13 cellular contexts compared by ENCODE assay signal in the genomic region with DNA sequence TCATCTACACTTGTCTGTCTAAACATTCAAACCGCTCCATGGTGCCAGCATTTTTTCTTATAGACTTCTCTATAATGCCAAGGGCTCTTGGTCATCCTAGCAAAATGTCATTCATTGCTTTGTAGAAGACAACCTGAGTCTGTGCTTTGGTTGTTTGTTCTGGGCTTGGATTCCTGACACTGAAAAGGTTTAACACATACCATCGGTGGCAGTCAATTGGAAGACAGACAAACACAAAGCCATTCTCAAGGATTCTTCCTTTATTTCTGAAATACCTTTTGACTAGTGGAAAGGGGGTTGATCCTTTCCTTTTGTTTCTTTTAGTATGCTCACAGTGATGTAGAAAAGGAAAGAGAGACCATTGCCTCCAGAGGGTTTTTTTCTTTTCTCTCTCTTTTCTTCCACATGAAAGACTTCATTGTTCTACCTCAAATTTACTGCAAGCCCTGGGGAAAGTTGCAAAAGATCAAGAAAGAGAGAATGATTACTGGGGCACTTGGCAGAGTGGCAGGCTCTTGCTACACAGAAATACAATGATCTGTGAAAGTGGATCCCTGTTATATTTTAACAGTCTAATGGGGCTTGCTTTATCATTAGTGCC.
DNase-seq lines count a peak whose midpoint lies in the region; ATAC-seq, FAIRE-seq and TF ChIP-seq lines count a peak whose summit lies in the region.
"Had no signal": no experiment of that assay in that cellular context is flagged by ENCODE, and none has a peak within 500 bp of the region (broad histone marks: within the 10 kb centered on the region; RNA-seq: fewer than 3 reads in every experiment).

No MANE protein-coding gene starts in this region.

- WGBS in esophagus squamous epithelium, 2 donors: 73 to 82% methylated on average over 2 of the region's 2 CpGs

- H3K36me3 ChIP-seq in keratinocyte (ENCODE audit: control insufficient read depth in 2 of 2, extremely low read depth in 1 of 2, insufficient read depth in 2 of 2, low read length in 2 of 2) (no peaks in the 10 kb centered on the region), esophagus squamous epithelium (no peaks in the 10 kb centered on the region)

- no peaks in the 10 kb centered on the region for H3K9me3 ChIP-seq in keratinocyte (ENCODE audit: control insufficient read depth, low read depth, low read length)
- H3K9me3 ChIP-seq in esophagus squamous epithelium: no peaks in the 10 kb centered on the region

- H3K27ac ChIP-seq in keratinocyte (ENCODE audit: control insufficient read depth, insufficient read depth, low read length) (no peak overlapping the region), esophagus squamous epithelium (no peak overlapping the region)

- H3K4me3 ChIP-seq in keratinocyte (ENCODE audit: control insufficient read depth in 2 of 3, extremely low read depth in 1 of 3, insufficient read depth in 2 of 3, low read depth in 1 of 3, low read length in 3 of 3): no peak overlapping the region
- no peak overlapping the region for H3K4me3 ChIP-seq in esophagus squamous epithelium

- no peak for TF ChIP-seq POLR2A in esophagus squamous epithelium (IDR thresholded peaks at IDR 0.05)

- no peak for FAIRE-seq in keratinocyte (lab: Jason Lieb, UNC)

- TF ChIP-seq CTCF in keratinocyte (optimal IDR thresholded peaks at IDR 0.05 in 1 of 3, IDR thresholded peaks at IDR 0.05 in 1 of 3, conservative IDR thresholded peaks at IDR 0.05 in 1 of 3; ENCODE audit: extremely low read depth in 1 of 3, insufficient read depth in 2 of 3, low read length in 3 of 3): no peak
- TF ChIP-seq CTCF in esophagus squamous epithelium (IDR thresholded peaks at IDR 0.05): no peak

- H3K9ac ChIP-seq in keratinocyte (ENCODE audit: control insufficient read depth, extremely low read depth, insufficient read depth, low read length): no peak overlapping the region

- peak; percentile 89 for ATAC-seq in sciatic nerve
- ATAC-seq: activated CD8-positive, alpha-beta memory T cell treated with anti-CD3 and anti-CD28 coated beads, Interleukin-2, amount 10 ng/mL, durations not matched to agents 7 days and 5 days had no signal

- H3K4me1 ChIP-seq in keratinocyte (ENCODE audit: control insufficient read depth, extremely low read depth, insufficient read depth, low read length) (no peaks in the 10 kb centered on the region), esophagus squamous epithelium (no peaks in the 10 kb centered on the region)

- H3K27me3 ChIP-seq in keratinocyte (ENCODE audit: control insufficient read depth, extremely low read depth, insufficient read depth, low read length) (no peaks in the 10 kb centered on the region), esophagus squamous epithelium (no peaks in the 10 kb centered on the region)

- H3K9me1 ChIP-seq in keratinocyte (ENCODE audit: control insufficient read depth, extremely low read depth, insufficient read depth, low read length): no peaks in the 10 kb centered on the region

- peak overlapping the region; percentile 23 for H2AFZ ChIP-seq in keratinocyte (ENCODE audit: control insufficient read depth, low read length)

- dilution Hi-C loops in keratinocyte (cut with MboI; ENCODE audit: extremely low pct_ligation_motif_present, low sequenced_read_pairs): no loop called here

- peak; percentile 10 for DNase-seq in HT1080 (ENCODE audit: low read depth)
- peak; percentile 17 for DNase-seq in amniotic epithelial cell (ENCODE audit: low read depth)
- no peak for DNase-seq in keratinocyte (ENCODE audit: low read depth, low spot score)
- no peak for DNase-seq in sciatic nerve (ENCODE audit: low spot score)
- DNase-seq in NCI-H2196 treated with DMSO at 0.1 percent for 48 hours (lab: John Stamatoyannopoulos, UW; ENCODE audit: unreplicated experiment): no peak
- DNase-seq in SK-N-DZ (ENCODE audit: low spot score): no peak
- DNase-seq in esophagus squamous epithelium (lab: John Stamatoyannopoulos, UW): no peak
- no peak for DNase-seq in GF-D8 (lab: John Stamatoyannopoulos, UW)
- DNase-seq: activated CD8-positive, alpha-beta memory T cell treated with anti-CD3 and anti-CD28 coated beads, Interleukin-2, amount 10 ng/mL, durations not matched to agents 7 days and 5 days; activated naive CD8-positive, alpha-beta T cell treated with anti-CD3 and anti-CD28 coated beads for 36 hours; naive B cell; NCI-H1694; Right ventricle myocardium superior had no signal

- no peak overlapping the region for H3K4me2 ChIP-seq in keratinocyte (ENCODE audit: control insufficient read depth, extremely low read depth, insufficient read depth, low read depth, low read length)

- no peaks in the 10 kb centered on the region for H4K20me1 ChIP-seq in keratinocyte (ENCODE audit: control insufficient read depth, extremely low read depth, insufficient read depth, low read length)

- intact Hi-C loops in sciatic nerve (cut with DNase I) (no loop called here), esophagus squamous epithelium (cut with DNase I) (no loop called here)

- H3K79me2 ChIP-seq in keratinocyte (ENCODE audit: control insufficient read depth, insufficient read depth, low read length): no peaks in the 10 kb centered on the region

Comparison
In these comparisons a context has a peak if more than half of its experiments do, and no peak if none do; other contexts are left out.
1. DNase-seq: peak in HT1080 (single experiment) and amniotic epithelial cell (single experiment); none in keratinocyte (single experiment), sciatic nerve (single experiment), NCI-H2196 treated with DMSO at 0.1 percent for 48 hours (single experiment), SK-N-DZ (single experiment), esophagus squamous epithelium (single experiment) and GF-D8 (single experiment).